ENCODE assay signal across 15 cellular contexts in the genomic region with DNA sequence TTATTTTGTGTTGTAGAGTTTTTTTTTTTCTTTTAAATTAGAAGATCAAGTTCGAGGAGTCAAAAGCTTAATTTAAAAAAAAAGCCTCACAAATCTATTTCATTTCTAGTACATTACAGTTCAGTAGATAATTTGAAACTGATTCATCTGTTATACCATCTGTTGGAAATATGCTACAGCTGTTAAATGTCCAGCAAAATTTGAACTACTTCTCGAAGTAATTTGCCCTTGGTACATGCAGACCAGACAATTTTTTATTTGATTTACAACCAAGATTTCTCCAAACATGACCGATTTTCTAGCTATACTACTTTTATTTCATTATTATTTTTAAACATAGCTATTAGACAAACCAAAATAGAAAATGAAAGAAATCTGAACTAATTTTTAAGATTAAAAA.
A peak's percentile ranks its signal among the peaks of the same experiment; 100 is the strongest.
DNase-seq lines count a peak whose midpoint lies in the region.
"Had no signal": no experiment of that assay in that cellular context is flagged by ENCODE, and none has a peak within 500 bp of the region (broad histone marks: within the 10 kb centered on the region; RNA-seq: fewer than 3 reads in every experiment).

No MANE protein-coding gene starts in this region.

- no peak overlapping the region for H3K4me3 ChIP-seq in H7 (ENCODE audit: insufficient read depth, low read depth, low read length)
- H3K4me3 ChIP-seq: A549, BLaER1, HAP-1 had no signal

- H3K27me3 ChIP-seq in H7 (ENCODE audit: control insufficient read depth, insufficient read depth, low read length) = no peaks in the 10 kb centered on the region
- H3K27me3 ChIP-seq: BLaER1 had no signal

- DNase-seq in DMS 273 treated with DMSO at 0.1 percent for 48 hours (lab: John Stamatoyannopoulos, UW) (peak; percentile 47), NCI-H2171 (lab: John Stamatoyannopoulos, UW) (peak; percentile 58), NCI-H524 treated with DMSO at 0.1 percent for 48 hours (lab: John Stamatoyannopoulos, UW) (peak; percentile 36), cerebellum (ENCODE audit: low spot score) (peak; percentile 21), NCI-H2107 (lab: John Stamatoyannopoulos, UW) (no peak), dermis blood vessel endothelial cell (no peak), H7 (no peak), ecto neural progenitor cell (ENCODE audit: low spot score) (no peak)
- DNase-seq: DMS79 treated with DMSO at 0.1 percent for 48 hours, EL, GDM1, GOT3 had no signal

- H3K36me3 ChIP-seq in H7 (replicated peaks; ENCODE audit: control insufficient read depth, insufficient read depth, low read length) = no peaks in the 10 kb centered on the region
- H3K36me3 ChIP-seq: BLaER1, HAP-1 had no signal

Comparison
In these comparisons a context has a peak if more than half of its experiments do, and no peak if none do; other contexts are left out.
1. DNase-seq: peak in DMS 273 treated with DMSO at 0.1 percent for 48 hours (single experiment), NCI-H2171 (single experiment), NCI-H524 treated with DMSO at 0.1 percent for 48 hours (single experiment) and cerebellum (single experiment); none in NCI-H2107 (single experiment), dermis blood vessel endothelial cell (single experiment), H7 (single experiment) and ecto neural progenitor cell (single experiment).